7 cellular contexts compared by ENCODE assay signal in the genomic region with DNA sequence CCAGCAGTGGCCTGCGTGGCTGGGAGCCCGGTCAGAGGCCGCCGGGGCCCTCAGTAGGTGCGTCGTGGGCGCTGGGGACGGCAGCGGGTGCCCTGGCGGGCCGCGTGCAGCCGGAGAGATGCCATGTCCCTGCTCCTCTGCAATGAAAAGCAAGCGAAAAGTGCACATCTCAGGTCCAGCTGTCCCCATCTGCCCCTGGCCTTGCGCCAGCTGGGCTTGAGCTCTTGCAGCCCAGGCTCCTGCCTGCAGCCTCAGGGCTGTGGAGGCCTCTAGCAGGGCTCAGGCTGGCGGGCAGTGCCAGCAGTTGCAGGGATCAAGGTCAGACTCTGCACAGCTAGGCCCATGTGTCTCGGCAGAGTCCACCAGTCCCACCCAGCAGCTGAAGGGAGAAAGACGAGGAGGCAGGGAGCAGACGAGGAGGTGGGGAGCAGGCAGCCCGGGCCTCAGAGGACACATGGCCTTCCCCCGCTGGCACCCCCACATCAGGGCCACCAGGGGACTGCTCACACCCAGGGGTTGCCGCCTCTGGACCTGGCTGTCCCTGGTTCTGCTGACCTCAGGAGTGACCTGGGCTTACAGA. TPM values are rescaled to one million over a fixed set of nuclear protein-coding genes. Genes with fewer than 3 reads are reported as not detected.
DNase-seq lines count a peak whose midpoint lies in the region; ATAC-seq and TF ChIP-seq lines count a peak whose summit lies in the region.

No MANE protein-coding gene starts in this region.

- no peaks in the 10 kb centered on the region for H3K27me3 ChIP-seq in left ventricle myocardium inferior (ENCODE audit: low read depth)
- no peaks in the 10 kb centered on the region for H3K27me3 ChIP-seq in spleen (replicated peaks in 1 of 7)

- 46 to 90% (median 83%) methylated on average over 7 to 22 of the region's 22 CpGs for WGBS in spleen, 5 donors

- peak overlapping the region; percentile 71 to 77 for H3K27ac Mint-ChIP-seq in T-cell

- peak overlapping the region; percentile 89 for H3K27ac ChIP-seq in left ventricle myocardium inferior (replicated peaks)
- H3K27ac ChIP-seq in spleen: peak overlapping the region in 6 of 8 donors; percentile 61 to 100 (median 80)

- H3K4me1 Mint-ChIP-seq in T-cell: peaks cover 44 to 69% (median 61%) of the 10 kb centered on the region in 3 donors

- TF ChIP-seq CTCF in left ventricle myocardium inferior (IDR thresholded peaks at IDR 0.05; ENCODE audit: borderline replicate concordance): no peak
- no peak for TF ChIP-seq CTCF in spleen (IDR thresholded peaks at IDR 0.05 in 8 of 11, conservative IDR thresholded peaks at IDR 0.05 in 3 of 11)

- peak overlapping the region in 1 of 3 donors; percentile 81 for H3K4me3 Mint-ChIP-seq in T-cell

- H3K4me1 ChIP-seq in left ventricle myocardium inferior: peaks cover 93% of the 10 kb centered on the region
- H3K4me1 ChIP-seq in spleen: peaks cover 50 to 98% (median 84%) of the 10 kb centered on the region in 6 donors

- in situ Hi-C loops in G401 (cut with HindIII; ENCODE audit: low sequenced_read_pairs): no loop called here

- intact Hi-C loops in left ventricle myocardium inferior (cut with micrococcal nuclease) (loop anchor here (10.0 kb wide), 1 partner anchor 85 kb away; no protein-coding TSS in a partner anchor), spleen (cut with DNase I; ENCODE audit: low total_unique reads) (loop anchor here (5.0 kb wide), 1 partner anchor 82 kb away; no protein-coding TSS in a partner anchor)

- no peak for TF ChIP-seq POLR2A in spleen (IDR thresholded peaks at IDR 0.05)

- no peak overlapping the region for H3K4me3 ChIP-seq in left ventricle myocardium inferior
- H3K4me3 ChIP-seq in spleen: no peak overlapping the region

- no peaks in the 10 kb centered on the region for H3K9me3 Mint-ChIP-seq in T-cell

- no peaks in the 10 kb centered on the region for H3K27me3 Mint-ChIP-seq in T-cell

- peaks cover 16% of the 10 kb centered on the region for H3K36me3 Mint-ChIP-seq in T-cell

- H3K9me3 ChIP-seq in left ventricle myocardium inferior (replicated peaks): no peaks in the 10 kb centered on the region
- no peaks in the 10 kb centered on the region for H3K9me3 ChIP-seq in spleen

- DNase-seq in G401 (ENCODE audit: low spot score) (peak; percentile 61), T-cell (no peak), left ventricle myocardium inferior (no peak), spleen (peak; percentile 80), OCI-M2 (lab: John Stamatoyannopoulos, UW; ENCODE audit: unreplicated experiment) (no peak)

- CTCF ChIA-PET in T-cell (lab: Charles Lee): interaction anchor here in 1 of 2 donors (0.6 kb wide), 1 partner anchor 285 kb away, joined by 4 read pairs; no protein-coding TSS in a partner anchor

- POLR2A ChIA-PET in T-cell (lab: Charles Lee): no interaction called here

- ATAC-seq in T-cell (replicated peaks in 1 of 4) (no peak), HG02840 (IDR thresholded peaks at IDR 0.05; ENCODE audit: low FRiP score, unreplicated experiment) (no peak), HG03442 (IDR thresholded peaks at IDR 0.05; ENCODE audit: unreplicated experiment) (no peak)

- peaks cover 40% of the 10 kb centered on the region for H3K36me3 ChIP-seq in left ventricle myocardium inferior
- peaks cover 8 to 99% (median 52%) of the 10 kb centered on the region in 6 donors for H3K36me3 ChIP-seq in spleen

RNA-seq across cellular contexts. Expression of gene SLC16A3, which starts 11.2 kb away (rescaled TPM):
- total RNA-seq in G401 (2014; rRNA removed; shearing (Covaris generic)): 280 and 292 TPM in 2 replicates
- total RNA-seq in T-cell (10 to 100 TPM; 31.9 to 47.3 (median 40.9) TPM), left ventricle myocardium inferior (8.5 TPM), spleen (100 to 1,000 TPM in 3 of 7 donors, 10 to 100 TPM in 4; 41.7 to 185 (median 91.6) TPM)
- 10 to 100 TPM; 11.1 to 28.2 (median 16.5) TPM for polyA plus RNA-seq in spleen

RNA-seq across cellular contexts. Expression of gene CCDC57, which starts 27.4 kb away (rescaled TPM):
- 16.6 and 22.1 TPM in 2 replicates for total RNA-seq in G401 (2014; rRNA removed; shearing (Covaris generic))
- total RNA-seq in T-cell (100 to 1,000 TPM in 3 of 5 donors, 10 to 100 TPM in 2; 86.4 to 127 (median 103) TPM), left ventricle myocardium inferior (8.1 TPM), spleen (10 to 100 TPM; 28.8 to 59.6 (median 43.6) TPM)
- 100 to 1,000 TPM in 1 of 3 donors, 10 to 100 TPM in 2; 82.4 to 164 (median 83.0) TPM for polyA plus RNA-seq in spleen

RNA-seq across cellular contexts. Expression of gene CSNK1D, which starts 33.5 kb away (rescaled TPM):
- 83.1 and 87.7 TPM in 2 replicates for total RNA-seq in G401 (2014; rRNA removed; shearing (Covaris generic))
- total RNA-seq in T-cell (100 to 1,000 TPM; 177 to 273 (median 194) TPM), left ventricle myocardium inferior (61.8 TPM), spleen (100 to 1,000 TPM in 5 of 7 donors, 10 to 100 TPM in 2; 74.3 to 216 (median 160) TPM)
- 100 to 1,000 TPM in 1 of 3 donors, 10 to 100 TPM in 2; 46.5 to 122 (median 67.2) TPM for polyA plus RNA-seq in spleen

Comparison
In these comparisons a context has a peak if more than half of its experiments do, and no peak if none do; other contexts are left out.
1. DNase-seq: peak in G401 (single experiment) and spleen (single experiment); none in T-cell (0 of 34), left ventricle myocardium inferior (single experiment) and OCI-M2 (single experiment).